8 cellular contexts compared by ENCODE assay signal in genomic region chr1:155261888-155262673, GRCh38. TPM values are rescaled to one million over a fixed set of nuclear protein-coding genes. Genes with fewer than 3 reads are reported as not detected.
DNase-seq lines count a peak whose midpoint lies in the region; ATAC-seq and TF ChIP-seq lines count a peak whose summit lies in the region.

SCAMP3 (minus strand) TSS chr1:155262360; CDS start chr1:155262151, 209 bp downstream.

- peaks cover 42% of the 10 kb centered on the region for H3K4me1 Mint-ChIP-seq in activated naive CD4-positive, alpha-beta T cell treated with anti-CD3 and anti-CD28 coated beads, Interleukin-2, amount 50 U/mL, for 24 hours

- H3K4me3 ChIP-seq in GM06990 (replicated peaks; ENCODE audit: low read depth, low read length) (peak within 1 kb of the TSS; percentile 85), testis (peak within 1 kb of the TSS; percentile 77 to 87)

- TF ChIP-seq CTCF in GM06990 (IDR thresholded peaks at IDR 0.05; ENCODE audit: insufficient read depth, low read length, poor library complexity, severe bottlenecking): no peak
- no peak for TF ChIP-seq CTCF in omental fat pad (IDR thresholded peaks at IDR 0.05)
- peak in 1 of 3 experiments; percentile 13 for TF ChIP-seq CTCF in testis (IDR thresholded peaks at IDR 0.05)

- H3K36me3 Mint-ChIP-seq in activated naive CD4-positive, alpha-beta T cell treated with anti-CD3 and anti-CD28 coated beads, Interleukin-2, amount 50 U/mL, for 24 hours: peaks cover 27% of the 10 kb centered on the region

- H3K9me3 ChIP-seq in testis: no peaks in the 10 kb centered on the region

- H3K27ac ChIP-seq in testis: peak within 1 kb of the TSS; percentile 73 to 86

- intact Hi-C loops in testis (cut with DNase I; ENCODE audit: low total_unique reads): no loop called here

- peak; percentile 48 for TF ChIP-seq POLR2A in testis (IDR thresholded peaks at IDR 0.05)

- H3K4me1 ChIP-seq in testis: peaks cover 12% of the 10 kb centered on the region

- H3K9me3 Mint-ChIP-seq in activated naive CD4-positive, alpha-beta T cell treated with anti-CD3 and anti-CD28 coated beads, Interleukin-2, amount 50 U/mL, for 24 hours: no peaks in the 10 kb centered on the region

- H3K27me3 Mint-ChIP-seq in activated naive CD4-positive, alpha-beta T cell treated with anti-CD3 and anti-CD28 coated beads, Interleukin-2, amount 50 U/mL, for 24 hours: no peaks in the 10 kb centered on the region

- peaks cover 22% of the 10 kb centered on the region for H3K36me3 ChIP-seq in GM06990 (ENCODE audit: control insufficient read depth, insufficient read depth, low read length)
- H3K36me3 ChIP-seq in testis (ENCODE audit: low read depth, missing control alignments): no peaks in the 10 kb centered on the region

- peak within 1 kb of the TSS; percentile 95 for H3K27ac Mint-ChIP-seq in activated naive CD4-positive, alpha-beta T cell treated with anti-CD3 and anti-CD28 coated beads, Interleukin-2, amount 50 U/mL, for 24 hours

- 1 to 2% methylated on average over 20 to 47 of the region's 47 CpGs for WGBS in testis, 2 donors

- ATAC-seq in HG02588 (IDR thresholded peaks at IDR 0.05; ENCODE audit: unreplicated experiment) (peak; percentile 87), SK-N-SH treated with all-trans-retinoic acid at 6 μM for 48 hours (peak; percentile 96), omental fat pad (ENCODE audit: low FRiP score) (peak; percentile 98)

- no peaks in the 10 kb centered on the region for H3K27me3 ChIP-seq in GM06990 (replicated peaks; ENCODE audit: control insufficient read depth, insufficient read depth, low read length)
- no peaks in the 10 kb centered on the region for H3K27me3 ChIP-seq in testis

- peak within 1 kb of the TSS; percentile 99 for H3K4me3 Mint-ChIP-seq in activated naive CD4-positive, alpha-beta T cell treated with anti-CD3 and anti-CD28 coated beads, Interleukin-2, amount 50 U/mL, for 24 hours

- peak; percentile 89 for DNase-seq in GM06990 (ENCODE audit: extremely low read depth, insufficient read length)
- peak; percentile 98 for DNase-seq in NCI-H1092 (lab: John Stamatoyannopoulos, UW)
- DNase-seq in glomerular endothelial cell (ENCODE audit: extremely low read depth, low read depth, low spot score): peak; percentile 86
- DNase-seq in omental fat pad (ENCODE audit: low spot score): peak; percentile 86
- DNase-seq in testis: peak; percentile 99

TF ChIP-seq in SK-N-SH treated with all-trans-retinoic acid at 6 μM for 48 hours, 23 proteins besides CTCF, POLR2A, EP300 and RAD21 (continues in another document):
- TF ChIP-seq ZNF565 (CRISPR knock-in tag; conservative IDR thresholded peaks at IDR 0.05; ENCODE audit: low read depth): no peak
- no peak for TF ChIP-seq ZNF8 (CRISPR knock-in tag; IDR thresholded peaks at IDR 0.05)
- no peak for TF ChIP-seq PPARA (CRISPR knock-in tag; IDR thresholded peaks at IDR 0.05; ENCODE audit: borderline replicate concordance)
- TF ChIP-seq CSRNP3 (CRISPR knock-in tag; IDR thresholded peaks at IDR 0.05): peak; percentile 34; the same call in 1 of the 2 replicates
- TF ChIP-seq TCF4 (CRISPR knock-in tag; IDR thresholded peaks at IDR 0.05; ENCODE audit: borderline replicate concordance): no peak
- peak; percentile 71; the same call in 1 of the 2 replicates for TF ChIP-seq RARB (CRISPR knock-in tag; IDR thresholded peaks at IDR 0.05)
- TF ChIP-seq TOX (CRISPR knock-in tag; IDR thresholded peaks at IDR 0.05; ENCODE audit: borderline replicate concordance): peak; percentile 73
- TF ChIP-seq OSR1 (CRISPR knock-in tag; IDR thresholded peaks at IDR 0.05): no peak
- TF ChIP-seq CSDC2 (CRISPR knock-in tag; IDR thresholded peaks at IDR 0.05): no peak
- TF ChIP-seq ZC3H10 (CRISPR knock-in tag; IDR thresholded peaks at IDR 0.05): peak; percentile 78
- no peak for TF ChIP-seq CREB5 (CRISPR knock-in tag; IDR thresholded peaks at IDR 0.05; ENCODE audit: low read depth)
- TF ChIP-seq SNAI2 (CRISPR knock-in tag; IDR thresholded peaks at IDR 0.05): no peak
- no peak for TF ChIP-seq ISL1 (CRISPR knock-in tag; IDR thresholded peaks at IDR 0.05)
- peak; percentile 45; the same call in 1 of the 2 replicates for TF ChIP-seq POU6F1 (CRISPR knock-in tag; IDR thresholded peaks at IDR 0.05; ENCODE audit: borderline replicate concordance, low read depth)
- TF ChIP-seq ZFP30 (CRISPR knock-in tag; IDR thresholded peaks at IDR 0.05): no peak; the same call in 1 of the 2 replicates
- no peak for TF ChIP-seq BACH2 (CRISPR knock-in tag; IDR thresholded peaks at IDR 0.05; ENCODE audit: borderline replicate concordance)
- peak; percentile 71 for TF ChIP-seq ESRRG (CRISPR knock-in tag; IDR thresholded peaks at IDR 0.05)
- peak; percentile 59 for TF ChIP-seq GLIS3 (CRISPR knock-in tag; IDR thresholded peaks at IDR 0.05)
- TF ChIP-seq PATZ1 (CRISPR knock-in tag; IDR thresholded peaks at IDR 0.05; ENCODE audit: borderline replicate concordance): 0 out of 2 replicates have a peak, but pooled peaks have one; percentile 24
- no peak for TF ChIP-seq ZNF70 (CRISPR knock-in tag; IDR thresholded peaks at IDR 0.05)

RNA-seq across cellular contexts. Expression of gene SCAMP3, which starts in this region (rescaled TPM):
- total RNA-seq in glomerular endothelial cell (79.2 and 128 TPM in 2 replicates), omental fat pad (10 to 100 TPM; 48.2 to 72.9 (median 63.1) TPM), testis (10 to 100 TPM; 70.9 to 80.6 TPM)
- 63.0 TPM for polyA plus RNA-seq in testis (ENCODE audit: insufficient read depth, low read depth, low replicate concordance)

Comparison
In these comparisons a context has a peak if more than half of its experiments do, and no peak if none do; other contexts are left out.
1. Peak in every context shown above with its lines: DNase-seq, ATAC-seq, H3K4me3 ChIP-seq and H3K27ac ChIP-seq.